In the genomic region with DNA sequence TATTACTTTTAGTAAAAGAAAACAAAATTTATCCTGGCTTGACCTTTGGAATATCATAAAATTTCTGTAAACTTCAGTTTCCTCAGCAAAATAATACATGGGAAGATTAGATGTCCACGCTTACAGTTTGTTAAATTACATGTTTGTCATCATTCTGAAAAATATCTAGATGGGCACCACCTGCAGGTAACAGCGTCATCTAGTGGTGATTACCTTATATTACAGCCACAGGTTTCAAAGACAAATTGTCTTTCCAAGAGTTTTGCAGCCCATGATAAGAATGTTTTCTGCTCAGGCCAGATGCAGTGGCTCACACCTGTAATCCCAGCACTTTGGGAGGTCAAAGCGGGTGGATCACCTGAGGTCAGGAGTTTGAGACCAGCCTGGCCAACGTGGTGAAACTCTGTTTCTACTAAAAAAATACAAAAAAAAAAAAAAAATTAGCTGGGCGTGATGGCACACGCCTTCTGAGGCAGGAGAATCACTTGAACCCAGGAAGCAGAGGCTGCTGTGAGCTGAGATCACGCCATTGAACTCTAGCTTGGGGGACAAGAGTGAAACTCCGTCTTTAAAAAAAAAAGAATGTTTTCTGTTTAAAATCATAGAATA, we compare ENCODE assay signal across 11 cellular contexts.
DNase-seq lines count a peak whose midpoint lies in the region; ATAC-seq and TF ChIP-seq lines count a peak whose summit lies in the region.
"Had no signal": no experiment of that assay in that cellular context is flagged by ENCODE, and none has a peak within 500 bp of the region (broad histone marks: within the 10 kb centered on the region; RNA-seq: fewer than 3 reads in every experiment).

No MANE protein-coding gene starts in this region.

- H3K4me1 Mint-ChIP-seq in neural progenitor cell = peaks cover 20% of the 10 kb centered on the region

- ATAC-seq in activated naive CD4-positive, alpha-beta T cell treated with anti-CD3 and anti-CD28 coated beads, Interleukin-2, amount 50 U/mL, for 72 hours = no peak
- ATAC-seq: esophagus mucosa had no signal

- H4K20me1 ChIP-seq in neural progenitor cell (ENCODE audit: low read depth) = peaks cover 4% of the 10 kb centered on the region

- H3K27ac ChIP-seq in neural progenitor cell (no peak overlapping the region), stomach (no peak overlapping the region)

- no peaks in the 10 kb centered on the region for H3K36me3 ChIP-seq in neural progenitor cell
- no peaks in the 10 kb centered on the region for H3K36me3 ChIP-seq in stomach

- peaks cover 2% of the 10 kb centered on the region for H3K9me3 Mint-ChIP-seq in neural progenitor cell
- no peaks in the 10 kb centered on the region for H3K9me3 Mint-ChIP-seq in activated naive CD4-positive, alpha-beta T cell treated with anti-CD3 and anti-CD28 coated beads, Interleukin-2, amount 50 U/mL, for 72 hours
- H3K9me3 Mint-ChIP-seq: activated T-cell treated with anti-CD3 and anti-CD28 coated beads, Interleukin-2, amount 50 U/mL, for 24 hours had no signal

- no peaks in the 10 kb centered on the region for H3K79me2 ChIP-seq in neural progenitor cell (ENCODE audit: low read depth)

- H2AFZ ChIP-seq in neural progenitor cell (replicated peaks) = no peak overlapping the region

- H3K4me1 ChIP-seq in neural progenitor cell (peaks cover 19% of the 10 kb centered on the region), stomach (peaks cover 0 to 8% (median 4%) of the 10 kb centered on the region in 4 donors)

- intact Hi-C loops in stomach (cut with DNase I; ENCODE audit: low total_unique reads) = no loop called here

- H3K27ac Mint-ChIP-seq in neural progenitor cell = no peak overlapping the region
- no peak overlapping the region for H3K27ac Mint-ChIP-seq in activated naive CD4-positive, alpha-beta T cell treated with anti-CD3 and anti-CD28 coated beads, Interleukin-2, amount 50 U/mL, for 72 hours
- H3K27ac Mint-ChIP-seq: activated T-cell treated with anti-CD3 and anti-CD28 coated beads, Interleukin-2, amount 50 U/mL, for 24 hours had no signal

- 78 to 81% (median 78%) methylated on average over 8 of the region's 8 CpGs for WGBS in stomach, 5 donors

- no peaks in the 10 kb centered on the region for H3K9me3 ChIP-seq in neural progenitor cell (ENCODE audit: low read depth)
- H3K9me3 ChIP-seq in stomach = no peaks in the 10 kb centered on the region

- no peak overlapping the region for H3K9ac ChIP-seq in neural progenitor cell

- peaks cover 23% of the 10 kb centered on the region for H3F3A ChIP-seq in neural progenitor cell (ENCODE audit: low read depth)

- TF ChIP-seq EP300 in stomach (IDR thresholded peaks at IDR 0.05) = no peak

- TF ChIP-seq CTCF in GM10266 (IDR thresholded peaks at IDR 0.05; ENCODE audit: control insufficient read depth, insufficient read depth, low read depth, missing control alignments) (peak; percentile 60), choroid plexus epithelial cell (conservative IDR thresholded peaks at IDR 0.05; ENCODE audit: low read depth, low read length) (peak; percentile 73), neural progenitor cell (IDR thresholded peaks at IDR 0.05) (peak; percentile 85), stomach (IDR thresholded peaks at IDR 0.05) (peak in 2 of 7 experiments; percentile 34 to 37)

- H3K27me3 Mint-ChIP-seq in neural progenitor cell (ENCODE audit: insufficient read depth, low read depth) = no peaks in the 10 kb centered on the region

- H3K4me3 Mint-ChIP-seq in neural progenitor cell = no peak overlapping the region
- H3K4me3 Mint-ChIP-seq: activated T-cell treated with anti-CD3 and anti-CD28 coated beads, Interleukin-2, amount 50 U/mL, for 24 hours had no signal

- no peak for TF ChIP-seq POLR2A in stomach (IDR thresholded peaks at IDR 0.05)

- H3K27me3 ChIP-seq in neural progenitor cell = no peaks in the 10 kb centered on the region
- no peaks in the 10 kb centered on the region for H3K27me3 ChIP-seq in stomach

- DNase-seq in GM10266 (ENCODE audit: extremely low spot score) (no peak), LoVo (ENCODE audit: low spot score) (peak; percentile 16), choroid plexus epithelial cell (ENCODE audit: low read depth) (peak; percentile 30), neural progenitor cell (ENCODE audit: low spot score) (peak; percentile 10), stomach (no peak), cortex of kidney (lab: John Stamatoyannopoulos, UW) (no peak), NCI-H345 treated with DMSO at 0.1 percent for 48 hours (lab: John Stamatoyannopoulos, UW; ENCODE audit: unreplicated experiment) (no peak)
- no peak for DNase-seq in activated naive CD4-positive, alpha-beta T cell treated with anti-CD3 and anti-CD28 coated beads, Interleukin-2, amount 50 U/mL, for 72 hours (ENCODE audit: low spot score in 2 of 2)
- DNase-seq: activated T-cell treated with anti-CD3 and anti-CD28 coated beads, Interleukin-2, amount 50 U/mL, for 24 hours; RPMI8226 had no signal

- no peak overlapping the region for H3K4me2 ChIP-seq in neural progenitor cell

- H3K4me3 ChIP-seq in choroid plexus epithelial cell (ENCODE audit: low read depth, low read length) (no peak overlapping the region), neural progenitor cell (no peak overlapping the region), stomach (no peak overlapping the region)

- H3K36me3 Mint-ChIP-seq in neural progenitor cell = peaks cover 3% of the 10 kb centered on the region
- no peaks in the 10 kb centered on the region for H3K36me3 Mint-ChIP-seq in activated naive CD4-positive, alpha-beta T cell treated with anti-CD3 and anti-CD28 coated beads, Interleukin-2, amount 50 U/mL, for 72 hours

Comparison
In these comparisons a context has a peak if more than half of its experiments do, and no peak if none do; other contexts are left out.
1. DNase-seq: peak in LoVo (single experiment), choroid plexus epithelial cell (single experiment) and neural progenitor cell (single experiment); none in GM10266 (single experiment), stomach (single experiment), cortex of kidney (single experiment), activated naive CD4-positive, alpha-beta T cell treated with anti-CD3 and anti-CD28 coated beads, Interleukin-2, amount 50 U/mL, for 72 hours (0 of 2) and NCI-H345 treated with DMSO at 0.1 percent for 48 hours (single experiment).